Comparison of ENCODE assay signal across 8 cellular contexts in genomic region chr6:41894366-41895299, GRCh38. TPM values are rescaled to one million over a fixed set of nuclear protein-coding genes. Genes with fewer than 3 reads are reported as not detected.
DNase-seq lines count a peak whose midpoint lies in the region; ATAC-seq and TF ChIP-seq lines count a peak whose summit lies in the region.

No MANE protein-coding gene starts in this region.

- no peak for TF ChIP-seq POLR2A in esophagus muscularis mucosa (IDR thresholded peaks at IDR 0.05; ENCODE audit: low read depth)

- TF ChIP-seq CTCF in esophagus muscularis mucosa (IDR thresholded peaks at IDR 0.05): no peak

- ATAC-seq in GM19372 (IDR thresholded peaks at IDR 0.05; ENCODE audit: low read depth, unreplicated experiment) (peak; percentile 25), HG03432 (IDR thresholded peaks at IDR 0.05; ENCODE audit: unreplicated experiment) (peak; percentile 41), SK-N-SH treated with all-trans-retinoic acid at 6 μM for 48 hours (peak; percentile 65)

- H3K9me3 ChIP-seq in CD4-positive, alpha-beta memory T cell (ENCODE audit: control insufficient read depth in 1 of 2, low read length in 2 of 2): no peaks in the 10 kb centered on the region
- H3K9me3 ChIP-seq in esophagus muscularis mucosa: no peaks in the 10 kb centered on the region
- no peaks in the 10 kb centered on the region for H3K9me3 ChIP-seq in neuron (ENCODE audit: low read length)

- H3K36me3 Mint-ChIP-seq in CD4-positive, alpha-beta memory T cell: peaks cover 0 to 6% of the 10 kb centered on the region in 2 donors

- H3K4me3 ChIP-seq in CD4-positive, alpha-beta memory T cell (ENCODE audit: low read length in 2 of 2): peak overlapping the region; percentile 30 to 91
- peak overlapping the region; percentile 69 to 83 (median 73) for H3K4me3 ChIP-seq in esophagus muscularis mucosa
- H3K4me3 ChIP-seq in neuron (ENCODE audit: low read length): peak overlapping the region; percentile 75

- H3K27me3 Mint-ChIP-seq in CD4-positive, alpha-beta memory T cell: no peaks in the 10 kb centered on the region

- H3K4me1 ChIP-seq in CD4-positive, alpha-beta memory T cell (ENCODE audit: insufficient read depth, low read length): peaks cover 23% of the 10 kb centered on the region
- H3K4me1 ChIP-seq in esophagus muscularis mucosa: peaks cover 18 to 27% (median 24%) of the 10 kb centered on the region in 4 donors
- peaks cover 32% of the 10 kb centered on the region for H3K4me1 ChIP-seq in neuron (ENCODE audit: insufficient read depth, low read length)

- no peaks in the 10 kb centered on the region for H3K27me3 ChIP-seq in CD4-positive, alpha-beta memory T cell (ENCODE audit: insufficient read depth, low read length)
- H3K27me3 ChIP-seq in esophagus muscularis mucosa (no peaks in the 10 kb centered on the region), neuron (ENCODE audit: insufficient read depth, low read length) (no peaks in the 10 kb centered on the region)

- WGBS in esophagus muscularis mucosa: 2% methylated on average over 35 of the region's 56 CpGs

- no peaks in the 10 kb centered on the region for H3K36me3 ChIP-seq in CD4-positive, alpha-beta memory T cell (ENCODE audit: insufficient read depth, low read length)
- H3K36me3 ChIP-seq in esophagus muscularis mucosa (peaks cover 0 to 4% (median 0%) of the 10 kb centered on the region in 4 donors), neuron (ENCODE audit: insufficient read depth, low read length) (no peaks in the 10 kb centered on the region)

- H3K4me3 Mint-ChIP-seq in CD4-positive, alpha-beta memory T cell: peak overlapping the region in 2 of 8 donors; percentile 90 to 98

- intact Hi-C loops in CD4-positive, alpha-beta memory T cell (cut with micrococcal nuclease): loop anchor here (1.0 to 2.0 kb wide), 4 partner anchors 27 to 150 kb away; partner anchors contain the start of genes BYSL, MED20, PRICKLE4 and TOMM6
- intact Hi-C loops in esophagus muscularis mucosa (cut with DNase I): no loop called here

- POLR2A ChIA-PET in CD4-positive, alpha-beta memory T cell (lab: Charles Lee; ENCODE audit: partially characterized antibody): interaction anchor here (1.1 to 3.5 kb wide), 7 partner anchors 12 to 168 kb away, joined by 4 to 24 read pairs (median 10); partner anchors contain the start of genes BYSL, MED20, TAF8 and TOMM6

- CTCF ChIA-PET in CD4-positive, alpha-beta memory T cell (lab: Charles Lee; ENCODE audit: partially characterized antibody): interaction anchor here (0.6 to 4.2 kb wide), 5 partner anchors 18 to 151 kb away, joined by 3 to 27 read pairs (median 4); partner anchors contain the start of genes BYSL, MED20 and TOMM6

- peak in 1 of 5 donors; percentile 6 for DNase-seq in CD4-positive, alpha-beta memory T cell
- DNase-seq in esophagus muscularis mucosa (ENCODE audit: extremely low spot score) (no peak), SIG-M5 treated with dmso at 0.1 percent for 504 hours (lab: John Stamatoyannopoulos, UW; ENCODE audit: unreplicated experiment) (no peak), activated gamma-delta T cell treated with Interleukin-2 at 50 U/mL for 16 hours (no peak)

- H3K4me1 Mint-ChIP-seq in CD4-positive, alpha-beta memory T cell: peaks cover 9 to 12% (median 10%) of the 10 kb centered on the region in 4 donors

- peak overlapping the region in 4 of 7 donors; percentile 79 to 94 (median 90) for H3K27ac Mint-ChIP-seq in CD4-positive, alpha-beta memory T cell

- peak overlapping the region; percentile 77 for H3K27ac ChIP-seq in CD4-positive, alpha-beta memory T cell (ENCODE audit: low read depth, low read length)
- H3K27ac ChIP-seq in esophagus muscularis mucosa (replicated peaks in 1 of 4): peak overlapping the region; percentile 77 to 85 (median 80)

- no peak for TF ChIP-seq EP300 in esophagus muscularis mucosa (IDR thresholded peaks at IDR 0.05)

- no peak overlapping the region for H2AFZ ChIP-seq in neuron (ENCODE audit: low read depth, low read length)

- H3K9me3 Mint-ChIP-seq in CD4-positive, alpha-beta memory T cell: no peaks in the 10 kb centered on the region

TF ChIP-seq in SK-N-SH treated with all-trans-retinoic acid at 6 μM for 48 hours, 23 proteins besides CTCF, POLR2A, EP300 and RAD21:
- TF ChIP-seq ZNF565 (CRISPR knock-in tag; conservative IDR thresholded peaks at IDR 0.05; ENCODE audit: low read depth) (no peak), ZC3H10 (CRISPR knock-in tag; IDR thresholded peaks at IDR 0.05) (no peak), ZFP30 (CRISPR knock-in tag; IDR thresholded peaks at IDR 0.05) (no peak), ZNF8 (CRISPR knock-in tag; IDR thresholded peaks at IDR 0.05) (no peak), CSRNP3 (CRISPR knock-in tag; IDR thresholded peaks at IDR 0.05) (no peak), ZNF70 (CRISPR knock-in tag; IDR thresholded peaks at IDR 0.05) (no peak), SNAI2 (CRISPR knock-in tag; IDR thresholded peaks at IDR 0.05) (no peak), ISL1 (CRISPR knock-in tag; IDR thresholded peaks at IDR 0.05) (no peak), CREB5 (CRISPR knock-in tag; IDR thresholded peaks at IDR 0.05; ENCODE audit: low read depth) (no peak), TCF4 (CRISPR knock-in tag; IDR thresholded peaks at IDR 0.05; ENCODE audit: borderline replicate concordance) (no peak), TOX (CRISPR knock-in tag; IDR thresholded peaks at IDR 0.05; ENCODE audit: borderline replicate concordance) (no peak), ESRRG (CRISPR knock-in tag; IDR thresholded peaks at IDR 0.05) (no peak)

RNA-seq across cellular contexts. Expression of gene USP49, which starts 0.5 kb away (rescaled TPM):
- total RNA-seq in CD4-positive, alpha-beta memory T cell: 1 to 10 TPM; 1.8 to 2.4 TPM
- under 1 TPM; 0.18 to 0.37 TPM for polyA plus RNA-seq in CD4-positive, alpha-beta memory T cell
- total RNA-seq in esophagus muscularis mucosa: 1 to 10 TPM; 1.3 to 2.5 (median 2.3) TPM

RNA-seq across cellular contexts. Expression of gene MED20, which starts 26.3 kb away (rescaled TPM):
- total RNA-seq in CD4-positive, alpha-beta memory T cell: 10 to 100 TPM; 10.0 to 11.5 TPM
- 1 to 10 TPM; 3.5 to 6.3 TPM for polyA plus RNA-seq in CD4-positive, alpha-beta memory T cell
- 10 to 100 TPM in 3 of 4 donors, 1 to 10 TPM in 1; 9.6 to 14.9 (median 14.2) TPM for total RNA-seq in esophagus muscularis mucosa

RNA-seq across cellular contexts. Expression of gene BYSL, which starts 26.7 kb away (rescaled TPM):
- 1 to 10 TPM; 7.1 to 9.2 TPM for total RNA-seq in CD4-positive, alpha-beta memory T cell
- 1 to 10 TPM; 3.1 to 5.2 TPM for polyA plus RNA-seq in CD4-positive, alpha-beta memory T cell
- total RNA-seq in esophagus muscularis mucosa: 10 to 100 TPM in 2 of 4 donors, 1 to 10 TPM in 2; 5.8 to 11.6 (median 9.2) TPM

RNA-seq across cellular contexts. Expression of gene CCND3, which starts 47.0 kb away (rescaled TPM):
- 100 to 1,000 TPM; 223 to 242 TPM for total RNA-seq in CD4-positive, alpha-beta memory T cell
- 100 to 1,000 TPM; 532 to 555 TPM for polyA plus RNA-seq in CD4-positive, alpha-beta memory T cell
- total RNA-seq in esophagus muscularis mucosa: 100 to 1,000 TPM; 110 to 167 (median 133) TPM
